Comparison of ENCODE assay signal across 17 cellular contexts in genomic region chr4:29131304-29131703, GRCh38.
"Had no signal": no experiment of that assay in that cellular context is flagged by ENCODE, and none has a peak within 500 bp of the region (broad histone marks: within the 10 kb centered on the region; RNA-seq: fewer than 3 reads in every experiment).

No MANE protein-coding gene starts in this region.

- H3K36me3 Mint-ChIP-seq: activated naive CD4-positive, alpha-beta T cell treated with anti-CD3 and anti-CD28 coated beads, Interleukin-2, amount 50 U/mL, for 24 hours; naive B cell; stimulated activated memory B cell treated with anti-CD40 and anti-IgM and Interleukin-4, amounts not matched to agents 10 μg/mL and 1 μg/mL and 100 μg/mL, for 72 hours had no signal

- H3K36me3 ChIP-seq: colonic mucosa, gastrocnemius medialis, thyroid gland, uterus had no signal

- H3K27ac Mint-ChIP-seq: activated CD4-positive, alpha-beta memory T cell treated with anti-CD3 and anti-CD28 coated beads, Interleukin-2, amount 10 ng/mL, durations not matched to agents 7 days and 5 days; activated naive CD4-positive, alpha-beta T cell treated with anti-CD3 and anti-CD28 coated beads, Interleukin-2, amount 50 U/mL, for 24 hours; naive B cell; stimulated activated memory B cell treated with anti-CD40 and anti-IgM and Interleukin-4, amounts not matched to agents 10 μg/mL and 1 μg/mL and 100 μg/mL, for 72 hours had no signal

- H3K4me3 Mint-ChIP-seq: activated CD4-positive, alpha-beta memory T cell treated with anti-CD3 and anti-CD28 coated beads, Interleukin-2, amount 10 ng/mL, durations not matched to agents 7 days and 5 days; activated naive CD4-positive, alpha-beta T cell treated with anti-CD3 and anti-CD28 coated beads, Interleukin-2, amount 50 U/mL, for 24 hours; activated T-cell treated with anti-CD3 and anti-CD28 coated beads, Interleukin-2, amount 50 U/mL, for 4 hours; naive B cell; stimulated activated memory B cell treated with anti-CD40 and anti-IgM and Interleukin-4, amounts not matched to agents 10 μg/mL and 1 μg/mL and 100 μg/mL, for 72 hours had no signal

- H3K4me1 Mint-ChIP-seq: activated CD4-positive, alpha-beta memory T cell treated with anti-CD3 and anti-CD28 coated beads, Interleukin-2, amount 10 ng/mL, durations not matched to agents 7 days and 5 days; activated naive CD4-positive, alpha-beta T cell treated with anti-CD3 and anti-CD28 coated beads, Interleukin-2, amount 50 U/mL, for 24 hours; naive B cell; stimulated activated memory B cell treated with anti-CD40 and anti-IgM and Interleukin-4, amounts not matched to agents 10 μg/mL and 1 μg/mL and 100 μg/mL, for 72 hours had no signal

- H3K4me3 ChIP-seq: colonic mucosa, gastrocnemius medialis, thyroid gland, uterus had no signal

- ATAC-seq: activated T-cell treated with anti-CD3 and anti-CD28 coated beads, Interleukin-2, amount 50 U/mL, for 4 hours; gastrocnemius medialis; left lobe of liver; stimulated activated memory B cell treated with anti-CD40 and anti-IgM and Interleukin-4, amounts not matched to agents 10 μg/mL and 1 μg/mL and 100 μg/mL, for 72 hours had no signal

- H3K27ac ChIP-seq: colonic mucosa, gastrocnemius medialis, parathyroid adenoma, thyroid gland, uterus had no signal

- H3K27me3 ChIP-seq: colonic mucosa, gastrocnemius medialis, thyroid gland, uterus had no signal

- H3K9me3 ChIP-seq: colonic mucosa, gastrocnemius medialis, thyroid gland, uterus had no signal

- H2AFZ ChIP-seq: parathyroid adenoma had no signal

- DNase-seq: activated CD4-positive, alpha-beta memory T cell treated with anti-CD3 and anti-CD28 coated beads, Interleukin-2, amount 10 ng/mL, durations not matched to agents 7 days and 5 days; activated CD4-positive, alpha-beta T cell treated with anti-CD3 and anti-CD28 coated beads for 4 hours; activated effector memory CD4-positive, alpha-beta T cell treated with Interleukin-2 at 50 U/mL for 16 hours; activated T-cell treated with anti-CD3 and anti-CD28 coated beads, Interleukin-2, amount 50 U/mL, for 4 hours; colonic mucosa; gastrocnemius medialis; mammary epithelial cell; naive B cell; retina; stimulated activated CD4-positive, alpha-beta T cell treated with anti-CD3 and anti-CD28 coated beads, Interleukin-2, amount 100 ng/mL, for 48 hours; T-helper 2 cell; thyroid gland; uterus had no signal

- H3K79me2 ChIP-seq: parathyroid adenoma had no signal

- H3K9ac ChIP-seq: parathyroid adenoma had no signal

- H3K27me3 Mint-ChIP-seq: activated CD4-positive, alpha-beta memory T cell treated with anti-CD3 and anti-CD28 coated beads, Interleukin-2, amount 10 ng/mL, durations not matched to agents 7 days and 5 days; activated naive CD4-positive, alpha-beta T cell treated with anti-CD3 and anti-CD28 coated beads, Interleukin-2, amount 50 U/mL, for 24 hours; naive B cell; stimulated activated memory B cell treated with anti-CD40 and anti-IgM and Interleukin-4, amounts not matched to agents 10 μg/mL and 1 μg/mL and 100 μg/mL, for 72 hours had no signal

- H3K4me1 ChIP-seq: colonic mucosa, gastrocnemius medialis, parathyroid adenoma, thyroid gland, uterus had no signal
